Comparison of ENCODE assay signal across 7 cellular contexts in the genomic region with DNA sequence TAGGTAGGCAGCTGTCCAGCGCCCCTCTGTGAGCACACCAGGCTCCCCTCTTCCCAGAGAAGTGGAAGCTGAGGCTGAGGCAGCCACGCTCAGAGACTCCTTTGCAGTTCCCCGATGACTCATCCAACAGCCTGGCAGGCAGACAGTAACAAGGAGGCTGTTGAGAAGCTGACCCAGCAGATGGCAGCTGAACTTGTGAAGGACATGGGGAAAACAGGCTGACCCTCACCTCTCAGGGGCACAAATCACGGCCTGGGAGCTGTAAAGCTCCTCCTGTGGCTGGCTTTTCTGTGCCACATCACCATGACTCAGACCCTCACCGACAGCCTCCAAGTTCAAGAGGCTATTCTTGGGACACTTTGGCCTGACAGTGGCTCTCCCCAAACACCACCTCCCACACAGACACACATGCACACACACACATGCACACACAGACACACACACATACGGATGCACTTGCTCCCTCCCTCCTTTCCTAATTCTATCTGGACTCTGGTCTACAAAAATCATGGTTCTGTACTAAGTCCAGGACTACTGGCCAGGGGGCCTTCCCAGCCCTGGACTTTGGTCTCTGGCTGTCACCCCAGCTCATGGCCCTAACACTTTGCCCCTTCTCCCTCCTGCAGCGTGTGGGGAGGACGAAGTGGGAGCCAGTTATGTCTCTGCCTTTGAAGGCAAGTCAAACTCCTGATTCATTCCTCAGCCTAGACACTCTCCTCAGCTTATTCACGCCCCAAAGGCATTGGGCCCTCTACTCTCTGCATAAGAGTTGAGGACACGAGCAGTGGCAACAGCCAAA. TPM values are rescaled to one million over a fixed set of nuclear protein-coding genes. Genes with fewer than 3 reads are reported as not detected.
DNase-seq lines count a peak whose midpoint lies in the region; ATAC-seq, FAIRE-seq and TF ChIP-seq lines count a peak whose summit lies in the region.

No MANE protein-coding gene starts in this region.

- TF ChIP-seq POLR2A in GM12892 (IDR thresholded peaks at IDR 0.05; ENCODE audit: low read depth, low read length) (peak; percentile 52), body of pancreas (IDR thresholded peaks at IDR 0.05) (no peak)

- H3K27ac Mint-ChIP-seq in immature natural killer cell, result peak overlapping the region in 5 of 6 donors; percentile 66 to 86 (median 80)

- H3K9me3 Mint-ChIP-seq in immature natural killer cell, result no peaks in the 10 kb centered on the region

- H3K4me3 ChIP-seq in body of pancreas, result no peak overlapping the region
- no peak overlapping the region for H3K4me3 ChIP-seq in skeletal muscle cell (ENCODE audit: low read depth, low read length)

- no peak overlapping the region for H3K4me3 Mint-ChIP-seq in immature natural killer cell

- FAIRE-seq in GM12892 (lab: Jason Lieb, UNC), result peak; percentile 79

- H3K27me3 ChIP-seq in body of pancreas, result no peaks in the 10 kb centered on the region

- H3K9me3 ChIP-seq in body of pancreas, result no peaks in the 10 kb centered on the region

- intact Hi-C loops in body of pancreas (cut with DNase I), result no loop called here

- WGBS in body of pancreas, 2 donors, result 22 to 28% methylated on average over 9 to 10 of the region's 10 CpGs

- H3K4me1 ChIP-seq in body of pancreas, result peaks cover 93% of the 10 kb centered on the region

- peaks cover 0 to 6% (median 0%) of the 10 kb centered on the region in 3 donors for H3K36me3 Mint-ChIP-seq in immature natural killer cell

- DNase-seq in GM12892 (ENCODE audit: insufficient read length), result no peak
- peak; percentile 28 for DNase-seq in NCI-H69 (lab: John Stamatoyannopoulos, UW)
- peak; percentile 74 to 91 (median 86) for DNase-seq in body of pancreas
- DNase-seq in immature natural killer cell, result no peak
- DNase-seq in skeletal muscle cell (ENCODE audit: low read depth), result peak; percentile 84

- H3K4me1 Mint-ChIP-seq in immature natural killer cell, result peaks cover 63 to 80% of the 10 kb centered on the region in 2 donors

- TF ChIP-seq CTCF in body of pancreas (IDR thresholded peaks at IDR 0.05), result peak in 3 of 7 experiments; percentile 6 to 9 (median 7)

- H3K27ac ChIP-seq in body of pancreas, result peak overlapping the region; percentile 71 to 85 (median 74)

- H3K36me3 ChIP-seq in body of pancreas (replicated peaks in 1 of 2; ENCODE audit: insufficient read depth in 1 of 2, low read depth in 2 of 2), result no peaks in the 10 kb centered on the region

- peaks cover 0 to 2% (median 0%) of the 10 kb centered on the region in 3 donors for H3K27me3 Mint-ChIP-seq in immature natural killer cell (ENCODE audit: low read depth in 3 of 3)

- peak; percentile 71 for ATAC-seq in body of pancreas
- ATAC-seq in HG03135 (IDR thresholded peaks at IDR 0.05; ENCODE audit: unreplicated experiment), result no peak
- ATAC-seq in GM18907 (IDR thresholded peaks at IDR 0.05; ENCODE audit: unreplicated experiment), result no peak

RNA-seq across cellular contexts. Expression of gene MAP3K14, which starts 23.2 kb away (rescaled TPM):
- polyA plus RNA-seq in GM12892 (2012; ENCODE audit: missing spikeins), result 13.9 TPM
- 1 to 10 TPM; 6.5 to 9.9 TPM for total RNA-seq in body of pancreas
- polyA plus RNA-seq in immature natural killer cell, result 1 to 10 TPM; 1.0 to 3.4 (median 3.0) TPM

RNA-seq across cellular contexts. Expression of gene SPATA32, which starts 31.7 kb away (rescaled TPM):
- polyA plus RNA-seq in GM12892 (2012; ENCODE audit: missing spikeins), result 0.74 TPM
- total RNA-seq in body of pancreas, result 1 to 10 TPM in 1 of 2 donors, not detected in 1; 1.0 TPM
- under 1 TPM in 1 of 3 donors, not detected in 2; 0.16 TPM for polyA plus RNA-seq in immature natural killer cell

Comparison
In these comparisons a context has a peak if more than half of its experiments do, and no peak if none do; other contexts are left out.
1. DNase-seq: peak in NCI-H69 (single experiment), body of pancreas (4 of 4) and skeletal muscle cell (single experiment); none in GM12892 (single experiment) and immature natural killer cell (0 of 3).